In the genomic region with DNA sequence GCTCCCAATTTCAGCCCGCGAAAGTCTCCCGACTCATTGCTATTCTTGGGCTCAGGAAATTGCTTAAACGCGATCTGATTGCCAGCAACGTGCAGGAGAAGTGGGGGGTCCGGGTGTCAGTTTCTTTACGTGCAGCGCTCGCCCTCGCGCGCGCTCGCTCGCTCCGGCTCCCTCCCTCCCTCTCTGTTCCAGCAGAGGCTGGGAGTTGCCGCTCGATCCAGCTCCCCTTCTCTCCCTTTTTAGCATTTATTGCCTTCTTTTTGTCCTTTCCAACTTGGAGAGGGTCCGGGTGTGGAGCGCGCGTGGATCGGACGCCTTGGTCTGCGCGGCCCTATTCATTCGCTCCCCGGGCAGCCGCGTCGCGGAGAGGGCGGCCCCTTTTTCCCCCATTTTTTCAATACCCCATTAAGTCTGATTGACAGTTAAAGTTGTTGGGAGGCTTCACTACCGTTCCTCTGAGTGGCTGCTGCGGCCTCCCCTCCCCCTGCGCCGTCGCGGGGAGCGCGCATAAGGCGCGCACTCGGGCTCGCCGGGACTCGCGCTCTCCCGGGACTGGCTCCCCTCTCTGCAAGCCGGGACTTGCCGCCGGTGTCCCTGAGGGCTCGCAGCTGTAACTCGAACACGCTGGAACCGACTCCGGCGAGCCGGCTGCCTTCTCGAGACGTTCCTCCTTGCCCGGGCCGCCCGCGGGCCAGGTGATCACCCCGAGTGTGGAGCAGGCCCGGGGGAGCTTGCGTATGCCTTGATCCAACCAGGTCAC, we compare ENCODE assay signal across 8 cellular contexts. TPM values are rescaled to one million over a fixed set of nuclear protein-coding genes. Genes with fewer than 3 reads are reported as not detected.
DNase-seq lines count a peak whose midpoint lies in the region; ATAC-seq and TF ChIP-seq lines count a peak whose summit lies in the region.

A gene with protein sequence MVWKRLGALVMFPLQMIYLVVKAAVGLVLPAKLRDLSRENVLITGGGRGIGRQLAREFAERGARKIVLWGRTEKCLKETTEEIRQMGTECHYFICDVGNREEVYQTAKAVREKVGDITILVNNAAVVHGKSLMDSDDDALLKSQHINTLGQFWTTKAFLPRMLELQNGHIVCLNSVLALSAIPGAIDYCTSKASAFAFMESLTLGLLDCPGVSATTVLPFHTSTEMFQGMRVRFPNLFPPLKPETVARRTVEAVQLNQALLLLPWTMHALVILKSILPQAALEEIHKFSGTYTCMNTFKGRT (minus strand): TSS at position 310 of the 760 bp plus-strand sequence. CDS start 862 bp downstream, outside the sequence.

- peak within 1 kb of the TSS; percentile 74 for H3K9ac ChIP-seq in HUES6 (ENCODE audit: low read length)

- H2AFZ ChIP-seq in neuron (ENCODE audit: low read depth, low read length) = peak within 1 kb of the TSS; percentile 76

- TF ChIP-seq POLR2A in gastroesophageal sphincter (IDR thresholded peaks at IDR 0.05) = peak; percentile 88 to 90

- H3K9me3 ChIP-seq in HUES6 (ENCODE audit: control insufficient read depth, insufficient read depth, low read depth, low read length) (no peaks in the 10 kb centered on the region), gastroesophageal sphincter (no peaks in the 10 kb centered on the region), neuron (ENCODE audit: low read length) (no peaks in the 10 kb centered on the region), thymus (ENCODE audit: control insufficient read depth) (no peaks in the 10 kb centered on the region)

- H3K4me1 ChIP-seq in HUES6 (ENCODE audit: control insufficient read depth, insufficient read depth, low read length) (peaks cover 29% of the 10 kb centered on the region), gastroesophageal sphincter (peaks cover 0 to 65% (median 38%) of the 10 kb centered on the region in 3 donors), neuron (ENCODE audit: insufficient read depth, low read length) (peaks cover 49% of the 10 kb centered on the region), thymus (ENCODE audit: control insufficient read depth, insufficient read depth, low read length) (peaks cover 20% of the 10 kb centered on the region)

- peak in 1 of 4 experiments; percentile 2 for TF ChIP-seq CTCF in gastroesophageal sphincter (IDR thresholded peaks at IDR 0.05)

- TF ChIP-seq EP300 in gastroesophageal sphincter (IDR thresholded peaks at IDR 0.05) = no peak

- 0% methylated on average over 16 to 19 of the region's 69 CpGs for WGBS in gastroesophageal sphincter (ENCODE audit: low coverage in 1 of 2), 2 donors
- WGBS in thymus = under 1% methylated on average over 69 of the region's 69 CpGs

- H3K27ac ChIP-seq in HUES6 (ENCODE audit: low read depth, low read length) (peak within 1 kb of the TSS; percentile 77), gastroesophageal sphincter (peak within 1 kb of the TSS; percentile 98 to 100 (median 98)), thymus (ENCODE audit: low read depth) (peak within 1 kb of the TSS; percentile 91)

- ATAC-seq in gastroesophageal sphincter = peak; percentile 77
- no peak for ATAC-seq in GM19463 (IDR thresholded peaks at IDR 0.05; ENCODE audit: unreplicated experiment)

- H3K36me3 ChIP-seq in HUES6 (ENCODE audit: control insufficient read depth, insufficient read depth, low read length) (no peaks in the 10 kb centered on the region; the same call in 1 of the 2 replicates), gastroesophageal sphincter (peaks cover 0 to 10% of the 10 kb centered on the region in 2 donors), neuron (ENCODE audit: insufficient read depth, low read length) (no peaks in the 10 kb centered on the region), thymus (ENCODE audit: control insufficient read depth, insufficient read depth) (no peaks in the 10 kb centered on the region)

- H3K27me3 ChIP-seq in HUES6 (ENCODE audit: control insufficient read depth, insufficient read depth, low read length) (peaks cover 3% of the 10 kb centered on the region; the same call in 1 of the 2 replicates), gastroesophageal sphincter (no peaks in the 10 kb centered on the region), neuron (ENCODE audit: insufficient read depth, low read length) (peaks cover 5% of the 10 kb centered on the region), thymus (ENCODE audit: control insufficient read depth, insufficient read depth) (no peaks in the 10 kb centered on the region)

- H3K4me3 ChIP-seq in HUES6 (ENCODE audit: low read depth, low read length) (peak within 1 kb of the TSS; percentile 73), gastroesophageal sphincter (peak within 1 kb of the TSS; percentile 94 to 97), neuron (ENCODE audit: low read length) (peak within 1 kb of the TSS; percentile 75), thymus (ENCODE audit: low read length) (peak within 1 kb of the TSS; percentile 83)

- peak; percentile 30 for DNase-seq in DMS79 (lab: John Stamatoyannopoulos, UW)
- DNase-seq in SHP77 treated with DMSO at 0.1 percent for 48 hours (lab: John Stamatoyannopoulos, UW) = peak; percentile 30
- DNase-seq in activated naive CD4-positive, alpha-beta T cell treated with anti-CD3 and anti-CD28 coated beads, Interleukin-2, amount 50 U/mL, for 16 hours = peak; percentile 65

RNA-seq across cellular contexts. Expression of the gene that starts here (rescaled TPM):
- 100 to 1,000 TPM; 115 to 211 (median 186) TPM for total RNA-seq in gastroesophageal sphincter
- 56.8 TPM for polyA plus RNA-seq in thymus
